ENCODE assay signal across 14 cellular contexts in the genomic region with DNA sequence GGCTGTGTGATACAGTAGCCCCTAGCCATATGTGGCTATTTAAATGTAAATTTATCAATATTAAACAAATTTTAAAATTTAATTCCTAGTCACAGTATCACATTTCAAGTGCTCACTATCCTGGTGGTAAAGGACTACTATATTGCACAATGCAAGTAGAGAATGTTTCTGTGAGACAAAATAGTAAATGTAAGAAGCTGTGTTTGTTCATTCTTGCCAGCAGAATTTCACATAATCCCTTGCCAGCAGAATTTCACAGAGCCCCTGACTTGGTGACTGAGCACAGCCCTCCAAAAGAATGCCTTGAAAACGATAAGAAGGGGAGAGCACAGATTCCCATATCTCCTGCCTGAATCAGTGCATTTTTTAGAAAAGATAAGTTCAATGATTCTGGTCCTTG.
DNase-seq lines count a peak whose midpoint lies in the region; ATAC-seq and TF ChIP-seq lines count a peak whose summit lies in the region.
"Had no signal": no experiment of that assay in that cellular context is flagged by ENCODE, and none has a peak within 500 bp of the region (broad histone marks: within the 10 kb centered on the region; RNA-seq: fewer than 3 reads in every experiment).

No MANE protein-coding gene starts in this region.

- H3K27ac ChIP-seq in RWPE2 (ENCODE audit: poor library complexity, severe bottlenecking) (peak overlapping the region; percentile 11), transverse colon (peak overlapping the region; percentile 49 to 75 (median 64)), gastrocnemius medialis (no peak overlapping the region)
- H3K27ac ChIP-seq: BLaER1 had no signal

- in situ Hi-C loops in transverse colon (cut with MboI; ENCODE audit: low pct_ligation_motif_present in 1 of 4, low pct_unique_long_range_greater_than_20kb in 1 of 4, low sequenced_read_pairs in 3 of 4) (loop anchor here in 2 of 4 donors (10.0 to 25.0 kb wide), 2 partner anchors 113 to 1025 kb away; partner anchors contain the start of gene OXCT1 (in 2 of the 2)), gastrocnemius medialis (cut with MboI; ENCODE audit: low sequenced_read_pairs in 4 of 4) (loop anchor here in 3 of 4 donors (10.0 to 25.0 kb wide), 4 partner anchors 83 to 1025 kb away; partner anchors contain the start of genes GHR (in 2 of the 3) and OXCT1 (in 1 of the 3))

- TF ChIP-seq CTCF in RWPE2 (IDR thresholded peaks at IDR 0.05; ENCODE audit: poor library complexity, severe bottlenecking) (no peak), transverse colon (IDR thresholded peaks at IDR 0.05) (no peak), gastrocnemius medialis (IDR thresholded peaks at IDR 0.05 in 4 of 5, conservative IDR thresholded peaks at IDR 0.05 in 1 of 5) (no peak)

- TF ChIP-seq POLR2A in transverse colon (IDR thresholded peaks at IDR 0.05) (no peak), gastrocnemius medialis (IDR thresholded peaks at IDR 0.05) (no peak), erythroblast (IDR thresholded peaks at IDR 0.05; ENCODE audit: low read length) (no peak)

- H3K36me3 ChIP-seq in RWPE2 (ENCODE audit: low read depth): no peaks in the 10 kb centered on the region
- no peaks in the 10 kb centered on the region for H3K36me3 ChIP-seq in transverse colon
- H3K36me3 ChIP-seq in gastrocnemius medialis: no peaks in the 10 kb centered on the region
- H3K36me3 ChIP-seq: BLaER1 had no signal

- WGBS in transverse colon (ENCODE audit: low coverage in 1 of 2), 2 donors: 22 to 45% methylated on average over 1 of the region's 1 CpG

- ATAC-seq in RWPE2 (ENCODE audit: low read depth) (no peak), gastrocnemius medialis (no peak)
- ATAC-seq: CD8-positive, alpha-beta T cell had no signal

- no peaks in the 10 kb centered on the region for H3K27me3 ChIP-seq in RWPE2 (ENCODE audit: insufficient read depth, poor library complexity, severe bottlenecking)
- no peaks in the 10 kb centered on the region for H3K27me3 ChIP-seq in transverse colon
- no peaks in the 10 kb centered on the region for H3K27me3 ChIP-seq in gastrocnemius medialis
- H3K27me3 ChIP-seq: BLaER1 had no signal

- H3K4me1 ChIP-seq in RWPE2 (ENCODE audit: insufficient read depth, poor library complexity, severe bottlenecking) (peaks cover 13% of the 10 kb centered on the region), transverse colon (peaks cover 0 to 13% (median 4%) of the 10 kb centered on the region in 4 donors), gastrocnemius medialis (no peaks in the 10 kb centered on the region)
- H3K4me1 ChIP-seq: BLaER1 had no signal

- DNase-seq in RWPE2 (ENCODE audit: low spot score) (no peak), fibroblast of gingiva (ENCODE audit: low read depth) (peak; percentile 65), iris pigment epithelial cell (ENCODE audit: low read depth) (peak; percentile 51), transverse colon (no peak), gastrocnemius medialis (no peak), NCI-H2081 treated with DMSO at 0.1 percent for 48 hours (lab: John Stamatoyannopoulos, UW) (no peak), erythroblast (lab: John Stamatoyannopoulos, UW) (no peak)
- DNase-seq: CD8-positive, alpha-beta T cell; DMS79; KG1; NCI-H1417 treated with DMSO at 0.1 percent for 48 hours; NCI-H2171; Right ventricle myocardium superior had no signal

- H3K9me3 ChIP-seq in RWPE2 (ENCODE audit: severe bottlenecking): no peaks in the 10 kb centered on the region
- H3K9me3 ChIP-seq in transverse colon: no peaks in the 10 kb centered on the region
- no peaks in the 10 kb centered on the region for H3K9me3 ChIP-seq in gastrocnemius medialis
- H3K9me3 ChIP-seq: BLaER1 had no signal

- intact Hi-C loops in transverse colon (cut with DNase I; ENCODE audit: low total_unique reads) (no loop called here), gastrocnemius medialis (cut with DNase I; ENCODE audit: low total_unique reads) (loop anchor here (10.0 kb wide), 1 partner anchor 463 kb away; the partner anchor contains the start of gene GHR)

- no peak for TF ChIP-seq EP300 in transverse colon (IDR thresholded peaks at IDR 0.05; ENCODE audit: low read depth)

- H3K4me3 ChIP-seq in RWPE2 (ENCODE audit: severe bottlenecking) (no peak overlapping the region), transverse colon (no peak overlapping the region), gastrocnemius medialis (no peak overlapping the region)
- H3K4me3 ChIP-seq: BLaER1 had no signal

Comparison
In these comparisons a context has a peak if more than half of its experiments do, and no peak if none do; other contexts are left out.
1. DNase-seq: peak in fibroblast of gingiva (single experiment) and iris pigment epithelial cell (single experiment); none in RWPE2 (single experiment), transverse colon (single experiment), gastrocnemius medialis (0 of 2), NCI-H2081 treated with DMSO at 0.1 percent for 48 hours (single experiment) and erythroblast (0 of 2).
2. H3K27ac ChIP-seq: peak in RWPE2 (single experiment) and transverse colon (4 of 4); none in gastrocnemius medialis (0 of 4).